1 cellular context compared by ENCODE assay signal in genomic region chr9:131495726-131496292, GRCh38.
TF ChIP-seq lines count a peak whose summit lies in the region.

No MANE protein-coding gene starts in this region.

TF ChIP-seq in endothelial cell of umbilical vein, 7 proteins besides CTCF, POLR2A, EP300 and RAD21:
- TF ChIP-seq POLR2AphosphoS5 (IDR thresholded peaks at IDR 0.05; ENCODE audit: insufficient read depth, low read depth, low read length) (no peak), JUN (IDR thresholded peaks at IDR 0.05; ENCODE audit: borderline replicate concordance, insufficient read depth, insufficient read length, low read depth) (no peak), MYC (IDR thresholded peaks at IDR 0.05; ENCODE audit: low read depth, low read length) (no peak), FOS (IDR thresholded peaks at IDR 0.05; ENCODE audit: borderline replicate concordance, insufficient read depth, low read length) (no peak), GATA2 (IDR thresholded peaks at IDR 0.05; ENCODE audit: insufficient read depth, insufficient read length, low read depth, low read length) (no peak), EZH2 (IDR thresholded peaks at IDR 0.05; ENCODE audit: borderline replicate concordance, low read depth, low read length, severe bottlenecking) (no peak), MAX (IDR thresholded peaks at IDR 0.05; ENCODE audit: insufficient read depth, insufficient read length) (no peak)
TF ChIP-seq in endothelial cell of umbilical vein: peak in this region for 0.
